11 cellular contexts compared by ENCODE assay signal in the genomic region with DNA sequence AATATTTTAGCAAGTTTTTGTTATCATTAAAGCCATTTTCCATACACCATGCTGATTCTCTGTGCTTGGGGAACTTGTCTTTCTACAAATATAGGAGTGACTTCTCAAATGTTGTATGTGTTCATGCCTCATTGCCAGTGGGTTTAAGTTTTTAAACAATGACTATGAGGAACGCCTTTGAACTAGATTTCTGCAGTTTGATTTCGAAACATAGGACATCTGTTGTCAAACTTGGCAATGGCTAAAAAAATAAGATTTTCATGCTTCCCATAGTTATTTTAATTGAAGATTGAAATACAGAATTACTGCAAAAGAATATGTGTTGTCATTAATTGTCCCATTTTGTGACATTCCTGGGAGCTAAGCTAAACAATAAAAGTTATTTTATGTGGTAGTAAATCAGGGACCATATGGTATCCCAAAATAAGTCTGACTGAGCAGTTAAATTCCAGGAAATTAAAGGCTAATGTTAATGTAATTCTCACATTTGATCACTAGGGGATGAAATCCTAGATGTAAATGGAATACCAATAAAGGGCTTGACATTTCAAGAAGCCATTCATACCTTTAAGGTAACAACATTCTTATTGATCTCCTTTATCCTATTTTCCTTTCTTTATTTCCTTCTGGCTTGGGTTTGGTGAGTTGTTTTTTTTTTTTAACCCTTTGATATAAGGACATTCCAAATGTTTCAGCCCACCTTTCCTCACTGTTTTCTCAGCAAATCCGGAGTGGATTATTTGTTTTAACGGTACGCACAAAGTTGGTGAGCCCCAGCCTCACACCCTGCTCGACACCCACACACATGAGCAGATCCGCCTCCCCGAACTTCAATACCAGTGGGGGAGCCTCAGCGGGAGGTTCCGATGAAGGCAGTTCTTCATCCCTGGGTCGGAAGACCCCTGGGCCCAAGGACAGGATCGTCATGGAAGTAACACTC.
DNase-seq lines count a peak whose midpoint lies in the region; ATAC-seq and TF ChIP-seq lines count a peak whose summit lies in the region.
"Had no signal": no experiment of that assay in that cellular context is flagged by ENCODE, and none has a peak within 500 bp of the region (broad histone marks: within the 10 kb centered on the region; RNA-seq: fewer than 3 reads in every experiment).

No MANE protein-coding gene starts in this region.

- H3K36me3 Mint-ChIP-seq in endothelial cell (ENCODE audit: low read depth, unreplicated experiment) = peaks cover 55% of the 10 kb centered on the region
- H3K36me3 Mint-ChIP-seq in activated T-helper 17 cell treated with anti-CD3 and anti-CD28 coated beads, Interleukin-2, amount 50 U/mL, for 72 hours (ENCODE audit: low read depth) = no peaks in the 10 kb centered on the region

- no peaks in the 10 kb centered on the region for H3K4me1 Mint-ChIP-seq in endothelial cell (ENCODE audit: unreplicated experiment)
- H3K4me1 Mint-ChIP-seq in activated T-helper 17 cell treated with anti-CD3 and anti-CD28 coated beads, Interleukin-2, amount 50 U/mL, for 72 hours = no peaks in the 10 kb centered on the region

- H3K4me3 Mint-ChIP-seq in endothelial cell (ENCODE audit: unreplicated experiment) = no peak overlapping the region
- H3K4me3 Mint-ChIP-seq in activated T-helper 17 cell treated with anti-CD3 and anti-CD28 coated beads, Interleukin-2, amount 50 U/mL, for 72 hours = no peak overlapping the region

- ATAC-seq in HG02759 (IDR thresholded peaks at IDR 0.05; ENCODE audit: unreplicated experiment) = no peak
- ATAC-seq in activated T-helper 17 cell treated with anti-CD3 and anti-CD28 coated beads, Interleukin-2, amount 50 U/mL, for 72 hours (replicated peaks) = no peak

- no peak overlapping the region for H3K27ac Mint-ChIP-seq in endothelial cell (ENCODE audit: unreplicated experiment)
- no peak overlapping the region for H3K27ac Mint-ChIP-seq in activated T-helper 17 cell treated with anti-CD3 and anti-CD28 coated beads, Interleukin-2, amount 50 U/mL, for 72 hours

- no peaks in the 10 kb centered on the region for H3K9me3 Mint-ChIP-seq in endothelial cell (ENCODE audit: unreplicated experiment)
- no peaks in the 10 kb centered on the region for H3K9me3 Mint-ChIP-seq in activated T-helper 17 cell treated with anti-CD3 and anti-CD28 coated beads, Interleukin-2, amount 50 U/mL, for 72 hours

- DNase-seq in SIG-M5 treated with dmso at 0.1 percent for 504 hours (lab: John Stamatoyannopoulos, UW; ENCODE audit: unreplicated experiment) = peak; percentile 17
- no peak for DNase-seq in SIG-M5 (lab: John Stamatoyannopoulos, UW)
- DNase-seq in NAMALWA (ENCODE audit: low spot score) = peak; percentile 19
- no peak for DNase-seq in endothelial cell (ENCODE audit: low spot score)
- DNase-seq in renal cortical epithelial cell (ENCODE audit: low read depth) = peak; percentile 65
- no peak for DNase-seq in midbrain (lab: John Stamatoyannopoulos, UW)
- DNase-seq: activated CD8-positive, alpha-beta memory T cell treated with anti-CD3 and anti-CD28 coated beads for 24 hours; NCI-H1105 treated with DMSO at 0.1 percent for 48 hours; ovary had no signal

- peak; percentile 70 for TF ChIP-seq CTCF in endothelial cell (IDR thresholded peaks at IDR 0.05; ENCODE audit: unreplicated experiment)

- peaks cover 2% of the 10 kb centered on the region for H3K27me3 Mint-ChIP-seq in endothelial cell (ENCODE audit: unreplicated experiment)
- no peaks in the 10 kb centered on the region for H3K27me3 Mint-ChIP-seq in activated T-helper 17 cell treated with anti-CD3 and anti-CD28 coated beads, Interleukin-2, amount 50 U/mL, for 72 hours

Comparison
In these comparisons a context has a peak if more than half of its experiments do, and no peak if none do; other contexts are left out.
1. DNase-seq: peak in SIG-M5 treated with dmso at 0.1 percent for 504 hours (single experiment), NAMALWA (single experiment) and renal cortical epithelial cell (single experiment); none in SIG-M5 (single experiment), endothelial cell (single experiment) and midbrain (single experiment).